In genomic region chr16:72958522-72959076, GRCh38 we compare ENCODE assay signal across 22 cellular contexts.
DNase-seq lines count a peak whose midpoint lies in the region; ATAC-seq, FAIRE-seq and TF ChIP-seq lines count a peak whose summit lies in the region.
"Had no signal": no experiment of that assay in that cellular context is flagged by ENCODE, and none has a peak within 500 bp of the region (broad histone marks: within the 10 kb centered on the region; RNA-seq: fewer than 3 reads in every experiment).

No MANE protein-coding gene starts in this region.

- no peak overlapping the region for H3K4me3 ChIP-seq in sigmoid colon
- H3K4me3 ChIP-seq in small intestine (ENCODE audit: low read depth in 1 of 2, low read length in 2 of 2) = no peak overlapping the region
- H3K4me3 ChIP-seq: A549, GM12878, GM23338 had no signal

- peak overlapping the region in 4 of 7 donors; percentile 2 to 68 (median 28) for H3K27ac Mint-ChIP-seq in CD14-positive monocyte
- peak overlapping the region; percentile 59 for H3K27ac Mint-ChIP-seq in chondrocyte (ENCODE audit: unreplicated experiment)
- H3K27ac Mint-ChIP-seq: CD4-positive, CD25-positive, alpha-beta regulatory T cell; CD8-positive, alpha-beta T cell; GM23338; H9; HFFc6 had no signal

- no peak for TF ChIP-seq EP300 in sigmoid colon (IDR thresholded peaks at IDR 0.05)

- no peaks in the 10 kb centered on the region for H3K9me3 ChIP-seq in sigmoid colon
- no peaks in the 10 kb centered on the region for H3K9me3 ChIP-seq in small intestine (ENCODE audit: control insufficient read depth, low read depth)
- H3K9me3 ChIP-seq: A549 had no signal

- H3K36me3 Mint-ChIP-seq in CD14-positive monocyte (peaks cover 33% of the 10 kb centered on the region in 2 donors), chondrocyte (ENCODE audit: low read depth) (peaks cover 25% of the 10 kb centered on the region)
- H3K36me3 Mint-ChIP-seq: CD4-positive, CD25-positive, alpha-beta regulatory T cell; CD8-positive, alpha-beta T cell had no signal

- intact Hi-C loops in CD14-positive monocyte (cut with micrococcal nuclease) = loop anchor here in 1 of 2 donors (10.0 kb wide), 1 partner anchor 124 kb away; no protein-coding TSS in a partner anchor
- intact Hi-C loops in sigmoid colon (cut with DNase I) = no loop called here

- no peak for TF ChIP-seq POLR2A in sigmoid colon (IDR thresholded peaks at IDR 0.05)

- H3K4me1 ChIP-seq in sigmoid colon (peaks cover 0 to 18% (median 7%) of the 10 kb centered on the region in 4 donors), small intestine (ENCODE audit: control insufficient read depth in 2 of 2, insufficient read depth in 1 of 2, low read depth in 1 of 2, low read length in 1 of 2) (no peaks in the 10 kb centered on the region)

- 95% methylated on average over 18 of the region's 18 CpGs for WGBS in sigmoid colon, 2 donors
- WGBS in small intestine, 3 donors = 92 to 94% (median 92%) methylated on average over 18 of the region's 18 CpGs

- DNase-seq in CD14-positive monocyte (ENCODE audit: low spot score) (no peak), chondrocyte (ENCODE audit: low spot score) (no peak), sigmoid colon (peak; percentile 53), left lobe of liver (ENCODE audit: low spot score) (no peak), small intestine (no peak), HuH-7 (ENCODE audit: low spot score) (no peak)
- DNase-seq: 8988T; C1 segment of cervical spinal cord; CD4-positive, CD25-positive, alpha-beta regulatory T cell; CD8-positive, alpha-beta T cell; DMS 273 treated with DMSO at 0.1 percent for 48 hours; DMS79; EL; GDM1; H9; HFFc6 had no signal

- no peak overlapping the region for H3K4me3 Mint-ChIP-seq in CD14-positive monocyte
- H3K4me3 Mint-ChIP-seq in chondrocyte (ENCODE audit: unreplicated experiment) = no peak overlapping the region
- H3K4me3 Mint-ChIP-seq: CD8-positive, alpha-beta T cell; GM23338; H9; HFFc6 had no signal

- TF ChIP-seq CTCF in CD14-positive monocyte (IDR thresholded peaks at IDR 0.05) (no peak), chondrocyte (IDR thresholded peaks at IDR 0.05) (no peak), sigmoid colon (IDR thresholded peaks at IDR 0.05) (no peak)

- H3K36me3 ChIP-seq in sigmoid colon = peaks cover 25 to 32% (median 28%) of the 10 kb centered on the region in 4 donors
- peaks cover 0 to 4% of the 10 kb centered on the region in 2 donors for H3K36me3 ChIP-seq in small intestine (ENCODE audit: control insufficient read depth in 2 of 2, insufficient read depth in 2 of 2, low read length in 2 of 2)

- FAIRE-seq in small intestine (lab: Jason Lieb, UNC) = no peak
- FAIRE-seq: A549, D721Med, GM12878 had no signal

- no peak overlapping the region for H3K27ac ChIP-seq in sigmoid colon
- H3K27ac ChIP-seq in small intestine (ENCODE audit: low read depth in 1 of 2, low read length in 1 of 2) = no peak overlapping the region
- H3K27ac ChIP-seq: A549 had no signal

- ATAC-seq in left lobe of liver = no peak
- ATAC-seq in HG03354 (IDR thresholded peaks at IDR 0.05; ENCODE audit: poor library complexity, severe bottlenecking, unreplicated experiment) = no peak
- ATAC-seq: A549; CD8-positive, alpha-beta T cell; GM12878; GM23338; HCT116 had no signal

- no peaks in the 10 kb centered on the region for H3K4me1 Mint-ChIP-seq in CD14-positive monocyte
- peaks cover 64% of the 10 kb centered on the region for H3K4me1 Mint-ChIP-seq in chondrocyte (ENCODE audit: low read depth)
- H3K4me1 Mint-ChIP-seq: CD4-positive, CD25-positive, alpha-beta regulatory T cell had no signal

- peaks cover 3 to 6% (median 3%) of the 10 kb centered on the region in 3 donors for H3K27me3 Mint-ChIP-seq in CD14-positive monocyte (ENCODE audit: low read depth in 3 of 3)
- no peaks in the 10 kb centered on the region for H3K27me3 Mint-ChIP-seq in chondrocyte (ENCODE audit: low read depth)
- H3K27me3 Mint-ChIP-seq: CD4-positive, CD25-positive, alpha-beta regulatory T cell had no signal

- H3K27me3 ChIP-seq in sigmoid colon (no peaks in the 10 kb centered on the region), small intestine (ENCODE audit: control insufficient read depth in 2 of 2, insufficient read depth in 2 of 2, low read length in 2 of 2) (no peaks in the 10 kb centered on the region)

- H3K9me3 Mint-ChIP-seq in CD14-positive monocyte = peaks cover 1 to 13% (median 9%) of the 10 kb centered on the region in 7 donors
- no peaks in the 10 kb centered on the region for H3K9me3 Mint-ChIP-seq in chondrocyte (ENCODE audit: low read depth)
- H3K9me3 Mint-ChIP-seq: CD8-positive, alpha-beta T cell; GM23338; H9; HFFc6 had no signal
